Comparison of ENCODE assay signal across 13 cellular contexts in the genomic region with DNA sequence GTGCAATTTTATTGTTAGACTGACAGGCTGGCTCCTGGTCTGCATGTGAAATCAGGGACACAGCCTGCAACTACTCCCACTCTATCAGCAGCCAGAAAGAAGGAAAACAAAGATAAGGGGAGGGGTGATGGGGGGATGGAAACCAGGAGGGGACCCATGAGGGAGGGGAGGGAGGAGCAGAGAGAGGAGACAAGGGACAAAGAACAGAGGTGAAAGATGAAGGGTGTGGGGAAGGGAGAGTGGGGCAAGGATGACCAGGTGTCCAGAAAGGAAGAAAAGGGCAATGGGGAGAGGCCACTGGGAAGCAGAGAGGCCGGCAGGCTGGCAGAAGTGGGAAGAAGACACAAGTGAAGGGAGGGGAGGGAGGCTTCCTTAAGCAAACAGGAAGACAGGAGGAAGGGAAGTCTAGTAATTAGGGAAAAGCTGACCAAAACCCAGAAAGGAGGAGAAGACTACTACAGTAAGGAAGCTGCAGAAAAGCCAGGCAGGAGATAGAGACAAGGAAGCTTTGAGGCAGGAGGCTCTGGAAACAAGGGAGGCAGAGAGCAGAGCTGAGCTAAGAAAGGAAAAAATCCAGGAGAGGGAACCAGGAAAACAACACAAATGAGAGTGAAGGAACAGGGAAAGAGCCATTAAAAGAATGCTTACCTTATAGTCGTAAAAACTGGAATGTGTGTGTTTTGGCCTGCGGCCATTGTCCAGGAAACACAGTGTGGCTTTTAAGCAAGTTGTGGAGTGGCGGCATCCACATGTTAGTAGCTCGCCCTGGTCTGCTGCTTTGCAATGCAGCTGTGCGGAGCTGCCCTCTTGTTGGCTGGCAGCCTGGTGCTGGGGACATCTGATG.
DNase-seq lines count a peak whose midpoint lies in the region; FAIRE-seq and TF ChIP-seq lines count a peak whose summit lies in the region.
"Had no signal": no experiment of that assay in that cellular context is flagged by ENCODE, and none has a peak within 500 bp of the region (broad histone marks: within the 10 kb centered on the region; RNA-seq: fewer than 3 reads in every experiment).

No MANE protein-coding gene starts in this region.

- no peak overlapping the region for H4K8ac ChIP-seq in mesendoderm (ENCODE audit: low read depth, low read length)

- no peaks in the 10 kb centered on the region for H3K27me3 ChIP-seq in mammary epithelial cell (ENCODE audit: insufficient read depth, low read length)
- H3K27me3 ChIP-seq in mesendoderm (ENCODE audit: insufficient read depth, low read length, poor library complexity): no peaks in the 10 kb centered on the region
- H3K27me3 ChIP-seq: pancreas had no signal

- no peak overlapping the region for H2BK15ac ChIP-seq in mesendoderm (replicated peaks; ENCODE audit: low read depth)

- BruUV-seq in MCF 10A (replicated peaks; lab: Mats Ljungman, UMichigan) (no TSS peak), mammary epithelial cell (replicated peaks; lab: Mats Ljungman, UMichigan) (no TSS peak)

- H3K9me3 Mint-ChIP-seq in MCF 10A (ENCODE audit: unreplicated experiment) (no peaks in the 10 kb centered on the region), brain (peaks cover 0 to 3% (median 0%) of the 10 kb centered on the region in 5 experiments)

- H3K36me3 ChIP-seq in mammary epithelial cell (ENCODE audit: insufficient read depth, low read length) (no peaks in the 10 kb centered on the region), mesendoderm (ENCODE audit: control insufficient read depth, insufficient read depth, low read length) (no peaks in the 10 kb centered on the region)
- H3K36me3 ChIP-seq: pancreas had no signal

- H3K36me3 Mint-ChIP-seq in MCF 10A (ENCODE audit: insufficient read depth, unreplicated experiment) (no peaks in the 10 kb centered on the region), brain (no peaks in the 10 kb centered on the region)

- H3K4me2 ChIP-seq in mammary epithelial cell (ENCODE audit: insufficient read depth, low read depth, low read length) (no peak overlapping the region), mesendoderm (ENCODE audit: low read length) (no peak overlapping the region)

- no peaks in the 10 kb centered on the region for H3K9me3 ChIP-seq in mammary epithelial cell (replicated peaks; ENCODE audit: insufficient read depth, low read length)
- H3K9me3 ChIP-seq: pancreas had no signal

- H2BK5ac ChIP-seq in mesendoderm (ENCODE audit: low read length): no peak overlapping the region

- H4K20me1 ChIP-seq in mammary epithelial cell (ENCODE audit: insufficient read depth, low read length): no peaks in the 10 kb centered on the region

- CTCF ChIA-PET in MCF 10A (lab: Yijun Ruan, JAX) (interaction anchor here (0.5 to 9.1 kb wide), 78 partner anchors 9 to 1067 kb away, joined by 3 to 166 read pairs (median 4); no protein-coding TSS in a partner anchor), mammary epithelial cell (lab: Charles Lee; ENCODE audit: low non-redundant PET) (interaction anchor here (0.5 kb wide), 1 partner anchor 924 kb away, joined by 17 read pairs; no protein-coding TSS in a partner anchor)

- H3K23ac ChIP-seq in mesendoderm (ENCODE audit: low read length): no peak overlapping the region

- peak overlapping the region; percentile 8 for H2AK5ac ChIP-seq in mesendoderm (ENCODE audit: low read length)

- no peaks in the 10 kb centered on the region for H3K79me1 ChIP-seq in mesendoderm (ENCODE audit: low read length)

- H3K4ac ChIP-seq in mesendoderm (ENCODE audit: low read depth, low read length): no peak overlapping the region

- TF ChIP-seq CTCF in MCF 10A (IDR thresholded peaks at IDR 0.05; ENCODE audit: unreplicated experiment): no peak
- no peak for TF ChIP-seq CTCF in mammary epithelial cell (conservative IDR thresholded peaks at IDR 0.05 in 1 of 2, IDR thresholded peaks at IDR 0.05 in 1 of 2; ENCODE audit: extremely low read depth in 1 of 2, insufficient read depth in 1 of 2, low read depth in 1 of 2, low read length in 2 of 2)
- TF ChIP-seq CTCF in brain (conservative IDR thresholded peaks at IDR 0.05): no peak

- H2BK120ac ChIP-seq in mesendoderm (ENCODE audit: low read depth, low read length): no peak overlapping the region

- H3K18ac ChIP-seq in mesendoderm (ENCODE audit: low read length): no peak overlapping the region

- H3K4me3 Mint-ChIP-seq in MCF 10A (ENCODE audit: unreplicated experiment): no peak overlapping the region
- H3K4me3 Mint-ChIP-seq in brain: peak overlapping the region in 2 of 5 experiments; percentile 3 to 65

- POLR2A ChIA-PET in MCF 10A (lab: Yijun Ruan, JAX): interaction anchor here (0.6 to 1.3 kb wide), 3 partner anchors 22 to 260 kb away, joined by 3 read pairs; no protein-coding TSS in a partner anchor

- DNase-seq in MCF 10A (ENCODE audit: unreplicated experiment) (peak; percentile 40), mammary epithelial cell (no peak), mesendoderm (peak; percentile 42), urothelium cell line (ENCODE audit: low spot score) (peak; percentile 39), NCI-H82 (lab: John Stamatoyannopoulos, UW) (no peak), NCI-H2081 treated with DMSO at 0.1 percent for 48 hours (lab: John Stamatoyannopoulos, UW) (no peak), GF-D8 (lab: John Stamatoyannopoulos, UW) (no peak)
- DNase-seq: NCI-H2029 treated with DMSO at 0.1 percent for 48 hours had no signal

- H3K4me1 Mint-ChIP-seq in MCF 10A (ENCODE audit: insufficient read depth, unreplicated experiment): peaks cover 7% of the 10 kb centered on the region
- H3K4me1 Mint-ChIP-seq in brain: peaks cover 40% of the 10 kb centered on the region

- H3K4me3 ChIP-seq in mammary epithelial cell (replicated peaks in 1 of 3; ENCODE audit: insufficient read depth in 1 of 3, low read depth in 2 of 3, low read length in 3 of 3) (no peak overlapping the region), mesendoderm (ENCODE audit: low read length) (no peak overlapping the region)
- H3K4me3 ChIP-seq: pancreas had no signal

- H4K5ac ChIP-seq in mesendoderm (ENCODE audit: low read length): no peak overlapping the region

- peak overlapping the region; percentile 40 for H3K56ac ChIP-seq in mesendoderm (ENCODE audit: low read length)

- no peak for FAIRE-seq in urothelium cell line (lab: Jason Lieb, UNC)
- FAIRE-seq: HepG2, pancreas, RCC 7860 had no signal

- WGBS in mammary epithelial cell (ENCODE audit: low coverage, missing lambda C conversion rate): 47% methylated on average over 2 of the region's 6 CpGs
- no CpG with 5 or more reads among the region's 6 CpGs for WGBS in mesendoderm (ENCODE audit: extremely low coverage, insufficient coverage, low lambda C conversion rate)

- dilution Hi-C loops in mammary epithelial cell (cut with HindIII; ENCODE audit: low sequenced_read_pairs): no loop called here

- H3K79me2 ChIP-seq in mammary epithelial cell (ENCODE audit: insufficient read depth, low read length) (no peaks in the 10 kb centered on the region), mesendoderm (ENCODE audit: control insufficient read depth, insufficient read depth, low read length) (no peaks in the 10 kb centered on the region)

- no peak overlapping the region for H3K9ac ChIP-seq in mammary epithelial cell (ENCODE audit: insufficient read depth, low read length)
- no peak overlapping the region for H3K9ac ChIP-seq in mesendoderm (ENCODE audit: low read length)

- H3K27ac Mint-ChIP-seq in MCF 10A (ENCODE audit: low read depth, unreplicated experiment): peak overlapping the region; percentile 1
- peak overlapping the region in 3 of 5 experiments; percentile 21 to 94 (median 87) for H3K27ac Mint-ChIP-seq in brain

- H2AFZ ChIP-seq in mammary epithelial cell (ENCODE audit: low read depth, low read length): no peak overlapping the region

- intact Hi-C loops in MCF 10A (cut with micrococcal nuclease): loop anchor here (1.0 to 10.0 kb wide), 7 partner anchors 101 to 957 kb away; no protein-coding TSS in a partner anchor
- intact Hi-C loops in mammary epithelial cell (cut with micrococcal nuclease): loop anchor here (1.0 to 2.0 kb wide), 4 partner anchors 101 to 957 kb away; no protein-coding TSS in a partner anchor

- H3K27me3 Mint-ChIP-seq in MCF 10A (ENCODE audit: insufficient read depth, unreplicated experiment) (no peaks in the 10 kb centered on the region), brain (peaks cover 10% of the 10 kb centered on the region)

- H3K27ac ChIP-seq in mammary epithelial cell (ENCODE audit: insufficient read depth, low read depth, low read length) (no peak overlapping the region), mesendoderm (ENCODE audit: low read depth, low read length) (no peak overlapping the region)
- H3K27ac ChIP-seq: epithelial cell of prostate, pancreas had no signal

- H3K4me1 ChIP-seq in mammary epithelial cell (ENCODE audit: insufficient read depth, low read length) (no peaks in the 10 kb centered on the region), mesendoderm (ENCODE audit: control insufficient read depth, low read depth, low read length) (peaks cover 7% of the 10 kb centered on the region)
- H3K4me1 ChIP-seq: pancreas had no signal

- in situ Hi-C loops in mammary epithelial cell (cut with MboI; ENCODE audit: low sequenced_read_pairs in 2 of 2): loop anchor here (10.0 kb wide), 1 partner anchor 929 kb away; no protein-coding TSS in a partner anchor

Comparison
In these comparisons a context has a peak if more than half of its experiments do, and no peak if none do; other contexts are left out.
1. DNase-seq: peak in MCF 10A (single experiment), mesendoderm (single experiment) and urothelium cell line (single experiment); none in mammary epithelial cell (single experiment), NCI-H82 (single experiment), NCI-H2081 treated with DMSO at 0.1 percent for 48 hours (single experiment) and GF-D8 (single experiment).